Comparison of ENCODE assay signal across 14 cellular contexts in genomic region chr11:14636119-14636518, GRCh38. TPM values are rescaled to one million over a fixed set of nuclear protein-coding genes. Genes with fewer than 3 reads are reported as not detected.
DNase-seq lines count a peak whose midpoint lies in the region; ATAC-seq and TF ChIP-seq lines count a peak whose summit lies in the region.
"Had no signal": no experiment of that assay in that cellular context is flagged by ENCODE, and none has a peak within 500 bp of the region (broad histone marks: within the 10 kb centered on the region; RNA-seq: fewer than 3 reads in every experiment).

No MANE protein-coding gene starts in this region.

- H3K36me3 Mint-ChIP-seq in activated CD4-positive, alpha-beta T cell treated with anti-CD3 and anti-CD28 coated beads, Interleukin-2, amount 10 ng/mL, durations not matched to agents 7 days and 5 days (ENCODE audit: low read depth), result peaks cover 62% of the 10 kb centered on the region
- H3K36me3 Mint-ChIP-seq in activated CD8-positive, alpha-beta T cell treated with anti-CD3 and anti-CD28 coated beads, Interleukin-2, amount 10 ng/mL, durations not matched to agents 7 days and 5 days (ENCODE audit: low read depth), result peaks cover 64% of the 10 kb centered on the region
- H3K36me3 Mint-ChIP-seq in neural progenitor cell, result peaks cover 6% of the 10 kb centered on the region

- H3K9me3 Mint-ChIP-seq in activated CD4-positive, alpha-beta T cell treated with anti-CD3 and anti-CD28 coated beads, Interleukin-2, amount 10 ng/mL, durations not matched to agents 7 days and 5 days, result peaks cover 22% of the 10 kb centered on the region
- H3K9me3 Mint-ChIP-seq in activated CD8-positive, alpha-beta T cell treated with anti-CD3 and anti-CD28 coated beads, Interleukin-2, amount 10 ng/mL, durations not matched to agents 7 days and 5 days (ENCODE audit: insufficient read depth), result peaks cover 11% of the 10 kb centered on the region
- peaks cover under 1% of the 10 kb centered on the region for H3K9me3 Mint-ChIP-seq in neural progenitor cell

- POLR2A ChIA-PET in activated CD4-positive, alpha-beta T cell treated with anti-CD3 and anti-CD28 coated beads, Interleukin-2, amount 10 ng/mL, durations not matched to agents 7 days and 5 days (lab: Charles Lee), result interaction anchor here (0.6 kb wide), 1 partner anchor 101 kb away, joined by 5 read pairs; no protein-coding TSS in a partner anchor
- POLR2A ChIA-PET in activated CD8-positive, alpha-beta T cell treated with anti-CD3 and anti-CD28 coated beads, Interleukin-2, amount 10 ng/mL, durations not matched to agents 7 days and 5 days (lab: Charles Lee), result interaction anchor here (0.5 to 1.7 kb wide), 3 partner anchors 8 to 113 kb away, joined by 3 to 6 read pairs (median 5); partner anchors contain the start of gene PDE3B

- no peak overlapping the region for H3K27ac ChIP-seq in KMS-11
- H3K27ac ChIP-seq in neural progenitor cell, result no peak overlapping the region
- H3K27ac ChIP-seq: thoracic aorta had no signal

- H3K4me1 Mint-ChIP-seq in activated CD4-positive, alpha-beta T cell treated with anti-CD3 and anti-CD28 coated beads, Interleukin-2, amount 10 ng/mL, durations not matched to agents 7 days and 5 days, result peaks cover 67% of the 10 kb centered on the region
- H3K4me1 Mint-ChIP-seq in activated CD8-positive, alpha-beta T cell treated with anti-CD3 and anti-CD28 coated beads, Interleukin-2, amount 10 ng/mL, durations not matched to agents 7 days and 5 days (ENCODE audit: low read depth), result peaks cover 62% of the 10 kb centered on the region
- H3K4me1 Mint-ChIP-seq in neural progenitor cell, result peaks cover 5% of the 10 kb centered on the region

- H4K20me1 ChIP-seq in KMS-11 (ENCODE audit: insufficient read depth) (no peaks in the 10 kb centered on the region), neural progenitor cell (ENCODE audit: low read depth) (no peaks in the 10 kb centered on the region)

- ATAC-seq in activated CD8-positive, alpha-beta T cell treated with anti-CD3 and anti-CD28 coated beads, Interleukin-2, amount 10 ng/mL, durations not matched to agents 7 days and 5 days, result peak; percentile 23
- ATAC-seq in stimulated activated naive CD8-positive, alpha-beta T cell treated with anti-CD3 and anti-CD28 coated beads, Interleukin-15, Interleukin-2, amounts not matched to agents 100 U/mL and 50 U/mL, for 24 hours, result peak; percentile 70
- ATAC-seq: Right ventricle myocardium inferior had no signal

- peaks cover 4% of the 10 kb centered on the region for H3F3A ChIP-seq in neural progenitor cell (ENCODE audit: low read depth)

- H3K4me3 ChIP-seq in KMS-11 (IDR thresholded peaks at IDR 0.05; ENCODE audit: insufficient read depth, low read depth, low read length) (no peak overlapping the region), neural progenitor cell (no peak overlapping the region)
- H3K4me3 ChIP-seq: heart right ventricle, thoracic aorta had no signal

- H3K4me2 ChIP-seq in KMS-11, result peak overlapping the region; percentile 46
- no peak overlapping the region for H3K4me2 ChIP-seq in neural progenitor cell

- no peaks in the 10 kb centered on the region for H3K9me3 ChIP-seq in neural progenitor cell (ENCODE audit: low read depth)
- H3K9me3 ChIP-seq: heart right ventricle, thoracic aorta had no signal

- H3K27me3 ChIP-seq in KMS-11 (ENCODE audit: insufficient read depth, low read depth) (no peaks in the 10 kb centered on the region), neural progenitor cell (peaks cover 23% of the 10 kb centered on the region)

- H3K79me2 ChIP-seq in KMS-11 (ENCODE audit: insufficient read depth, low read depth) (peaks cover 62% of the 10 kb centered on the region), neural progenitor cell (ENCODE audit: low read depth) (no peaks in the 10 kb centered on the region)

- no peak overlapping the region for H3K4me3 Mint-ChIP-seq in activated CD4-positive, alpha-beta T cell treated with anti-CD3 and anti-CD28 coated beads, Interleukin-2, amount 10 ng/mL, durations not matched to agents 7 days and 5 days
- H3K4me3 Mint-ChIP-seq in activated CD8-positive, alpha-beta T cell treated with anti-CD3 and anti-CD28 coated beads, Interleukin-2, amount 10 ng/mL, durations not matched to agents 7 days and 5 days, result no peak overlapping the region
- H3K4me3 Mint-ChIP-seq in neural progenitor cell, result no peak overlapping the region

- peaks cover 54% of the 10 kb centered on the region for H3K4me1 ChIP-seq in KMS-11 (ENCODE audit: low read depth, poor library complexity, severe bottlenecking)
- peaks cover 4% of the 10 kb centered on the region for H3K4me1 ChIP-seq in neural progenitor cell

- TF ChIP-seq CTCF in KMS-11 (conservative IDR thresholded peaks at IDR 0.05; ENCODE audit: low read depth, low read length), result no peak
- no peak for TF ChIP-seq CTCF in neural progenitor cell (IDR thresholded peaks at IDR 0.05)

- no peaks in the 10 kb centered on the region for H3K27me3 Mint-ChIP-seq in activated CD4-positive, alpha-beta T cell treated with anti-CD3 and anti-CD28 coated beads, Interleukin-2, amount 10 ng/mL, durations not matched to agents 7 days and 5 days
- no peaks in the 10 kb centered on the region for H3K27me3 Mint-ChIP-seq in activated CD8-positive, alpha-beta T cell treated with anti-CD3 and anti-CD28 coated beads, Interleukin-2, amount 10 ng/mL, durations not matched to agents 7 days and 5 days (ENCODE audit: low read depth)
- H3K27me3 Mint-ChIP-seq in neural progenitor cell (ENCODE audit: insufficient read depth, low read depth), result no peaks in the 10 kb centered on the region

- H2AFZ ChIP-seq in KMS-11 (ENCODE audit: low read depth) (no peak overlapping the region), neural progenitor cell (replicated peaks) (no peak overlapping the region)

- H3K9ac ChIP-seq in KMS-11, result no peak overlapping the region
- H3K9ac ChIP-seq in neural progenitor cell, result no peak overlapping the region

- no peak for DNase-seq in activated CD4-positive, alpha-beta T cell treated with anti-CD3 and anti-CD28 coated beads, Interleukin-2, amount 10 ng/mL, durations not matched to agents 7 days and 5 days
- no peak for DNase-seq in activated CD4-positive, alpha-beta T cell treated with anti-CD3 and anti-CD28 coated beads for 4 hours
- DNase-seq in activated CD8-positive, alpha-beta T cell treated with anti-CD3 and anti-CD28 coated beads, Interleukin-2, amount 10 ng/mL, durations not matched to agents 7 days and 5 days, result no peak
- no peak for DNase-seq in stimulated activated naive CD8-positive, alpha-beta T cell treated with anti-CD3 and anti-CD28 coated beads, Interleukin-15, Interleukin-2, amounts not matched to agents 100 U/mL and 50 U/mL, for 24 hours
- DNase-seq in neural progenitor cell (ENCODE audit: low spot score) (no peak), NCI-H748 treated with DMSO at 0.1 percent for 48 hours (lab: John Stamatoyannopoulos, UW) (no peak), NCI-H82 treated with DMSO at 0.1 percent for 48 hours (lab: John Stamatoyannopoulos, UW; ENCODE audit: unreplicated experiment) (no peak)
- DNase-seq: cortex of kidney; heart right ventricle; NCI-H2029; stimulated activated CD4-positive, alpha-beta T cell treated with anti-CD3 and anti-CD28 coated beads, Interleukin-1b, Interleukin-23, amount 100 ng/mL, for 48 hours had no signal

- no peaks in the 10 kb centered on the region for H3K36me3 ChIP-seq in KMS-11 (ENCODE audit: insufficient read depth)
- no peaks in the 10 kb centered on the region for H3K36me3 ChIP-seq in neural progenitor cell
- H3K36me3 ChIP-seq: heart right ventricle, thoracic aorta had no signal

- H3K27ac Mint-ChIP-seq in activated CD4-positive, alpha-beta T cell treated with anti-CD3 and anti-CD28 coated beads, Interleukin-2, amount 10 ng/mL, durations not matched to agents 7 days and 5 days, result peak overlapping the region; percentile 57
- peak overlapping the region; percentile 53 for H3K27ac Mint-ChIP-seq in activated CD8-positive, alpha-beta T cell treated with anti-CD3 and anti-CD28 coated beads, Interleukin-2, amount 10 ng/mL, durations not matched to agents 7 days and 5 days
- H3K27ac Mint-ChIP-seq in neural progenitor cell, result no peak overlapping the region

- CTCF ChIA-PET in activated CD4-positive, alpha-beta T cell treated with anti-CD3 and anti-CD28 coated beads, Interleukin-2, amount 10 ng/mL, durations not matched to agents 7 days and 5 days (lab: Charles Lee), result interaction anchor here (0.6 to 1.1 kb wide), 3 partner anchors 12 to 32 kb away, joined by 3 to 4 read pairs (median 3); no protein-coding TSS in a partner anchor
- CTCF ChIA-PET in activated CD8-positive, alpha-beta T cell treated with anti-CD3 and anti-CD28 coated beads, Interleukin-2, amount 10 ng/mL, durations not matched to agents 7 days and 5 days (lab: Charles Lee), result interaction anchor here (1.1 to 2.4 kb wide), 5 partner anchors 9 to 272 kb away, joined by 3 to 8 read pairs (median 7); no protein-coding TSS in a partner anchor

RNA-seq across cellular contexts. Expression of gene PDE3B, which starts 7.5 kb away (rescaled TPM):
- total RNA-seq in activated CD4-positive, alpha-beta T cell treated with anti-CD3 and anti-CD28 coated beads, Interleukin-2, amount 10 ng/mL, durations not matched to agents 7 days and 5 days, result 100 to 1,000 TPM in 1 of 2 experiments, 10 to 100 TPM in 1; 96.6 to 101 TPM
- 10 to 100 TPM; 74.8 to 81.4 TPM for total RNA-seq in activated CD8-positive, alpha-beta T cell treated with anti-CD3 and anti-CD28 coated beads, Interleukin-2, amount 10 ng/mL, durations not matched to agents 7 days and 5 days
- total RNA-seq in neural progenitor cell (ENCODE audit: low replicate concordance), result 14.3 and 15.9 TPM in 2 replicates
